8 cellular contexts compared by ENCODE assay signal in the genomic region with DNA sequence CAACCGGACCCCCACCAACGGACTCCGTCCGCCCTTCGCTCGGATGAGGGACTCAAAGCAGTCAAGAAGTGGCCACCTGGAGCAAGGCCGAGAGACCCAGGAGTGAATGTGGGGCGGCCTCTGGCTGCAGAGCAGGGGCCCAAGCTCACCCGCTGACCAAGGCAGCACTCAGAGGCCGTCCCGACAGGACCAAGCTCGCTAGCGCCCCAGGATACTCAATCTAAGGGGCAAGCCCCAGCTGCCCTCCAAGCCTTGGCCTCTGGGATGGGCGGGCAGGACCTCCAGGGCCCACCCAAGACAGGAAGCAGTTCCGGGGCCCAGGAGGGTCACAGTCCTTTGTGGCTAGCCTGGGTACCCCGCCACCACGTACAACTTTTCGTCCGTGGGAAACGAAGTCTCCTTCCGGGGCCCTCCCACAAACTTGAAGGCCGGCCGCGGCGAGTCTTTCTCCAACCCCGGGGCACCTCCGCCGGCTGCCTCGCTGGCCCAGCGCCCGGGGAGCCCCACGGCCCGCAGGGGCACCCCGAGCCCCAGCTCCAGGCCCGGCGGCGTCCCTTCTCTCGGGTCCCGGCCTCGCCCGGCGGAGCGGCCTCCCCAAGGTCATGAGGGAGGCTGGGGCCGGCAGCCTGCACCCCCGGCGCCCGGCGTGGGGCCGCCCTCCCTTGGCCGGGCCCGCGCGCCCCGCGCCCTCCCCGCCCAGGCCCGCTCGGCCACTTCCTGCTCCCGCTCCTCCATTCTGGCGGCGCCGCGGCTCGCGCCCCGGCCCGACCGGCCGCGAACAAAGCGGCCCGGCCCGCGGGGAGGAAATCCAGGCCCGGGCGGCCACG. TPM values are rescaled to one million over a fixed set of nuclear protein-coding genes. Genes with fewer than 3 reads are reported as not detected.
DNase-seq lines count a peak whose midpoint lies in the region; ATAC-seq lines count a peak whose summit lies in the region.

No MANE protein-coding gene starts in this region.

- intact Hi-C loops in Right ventricle myocardium superior (cut with DNase I) (no loop called here), Right ventricle myocardium inferior (cut with DNase I) (loop anchor here (5.0 kb wide), 1 partner anchor 43 kb away; a partner anchor contains a TSS), left ventricle myocardium superior (cut with micrococcal nuclease) (no loop called here)

- ATAC-seq in Right ventricle myocardium superior (ENCODE audit: poor library complexity), result no peak
- no peak for ATAC-seq in Right ventricle myocardium inferior
- ATAC-seq in HG03521 (IDR thresholded peaks at IDR 0.05; ENCODE audit: unreplicated experiment), result peak; percentile 33
- ATAC-seq in left ventricle myocardium superior, result peak; percentile 7

- DNase-seq in Right ventricle myocardium superior (peak; percentile 60), Right ventricle myocardium inferior (ENCODE audit: missing footprints) (no peak), left ventricle myocardium superior (peak; percentile 65), retina (peak; percentile 64), SIG-M5 treated with dmso at 0.1 percent for 504 hours (lab: John Stamatoyannopoulos, UW; ENCODE audit: unreplicated experiment) (no peak), DMS79 (lab: John Stamatoyannopoulos, UW) (no peak)
- DNase-seq in activated T-cell treated with anti-CD3 and anti-CD28 coated beads, Interleukin-2, amount 50 U/mL, for 48 hours, result peak; percentile 46 to 59

RNA-seq across cellular contexts. Expression of a gene that starts 0.7 kb away (rescaled TPM):
- total RNA-seq in Right ventricle myocardium superior (120 TPM), Right ventricle myocardium inferior (134 TPM), left ventricle myocardium superior (142 TPM)

RNA-seq across cellular contexts. Expression of a gene that starts 6.0 kb away (rescaled TPM):
- 5.0 TPM for total RNA-seq in Right ventricle myocardium superior
- total RNA-seq in Right ventricle myocardium inferior, result 5.6 TPM
- total RNA-seq in left ventricle myocardium superior, result 5.3 TPM

RNA-seq across cellular contexts. Expression of a gene that starts 41.9 kb away (rescaled TPM):
- total RNA-seq in Right ventricle myocardium superior (60.7 TPM), Right ventricle myocardium inferior (54.4 TPM), left ventricle myocardium superior (65.1 TPM)

Comparison
In these comparisons a context has a peak if more than half of its experiments do, and no peak if none do; other contexts are left out.
1. ATAC-seq: peak in HG03521 (single experiment) and left ventricle myocardium superior (single experiment); none in Right ventricle myocardium superior (single experiment) and Right ventricle myocardium inferior (single experiment).
2. DNase-seq: peak in Right ventricle myocardium superior (single experiment), activated T-cell treated with anti-CD3 and anti-CD28 coated beads, Interleukin-2, amount 50 U/mL, for 48 hours (2 of 2), left ventricle myocardium superior (single experiment) and retina (single experiment); none in Right ventricle myocardium inferior (single experiment), SIG-M5 treated with dmso at 0.1 percent for 504 hours (single experiment) and DMS79 (single experiment).